ENCODE assay signal across 16 cellular contexts in the genomic region with DNA sequence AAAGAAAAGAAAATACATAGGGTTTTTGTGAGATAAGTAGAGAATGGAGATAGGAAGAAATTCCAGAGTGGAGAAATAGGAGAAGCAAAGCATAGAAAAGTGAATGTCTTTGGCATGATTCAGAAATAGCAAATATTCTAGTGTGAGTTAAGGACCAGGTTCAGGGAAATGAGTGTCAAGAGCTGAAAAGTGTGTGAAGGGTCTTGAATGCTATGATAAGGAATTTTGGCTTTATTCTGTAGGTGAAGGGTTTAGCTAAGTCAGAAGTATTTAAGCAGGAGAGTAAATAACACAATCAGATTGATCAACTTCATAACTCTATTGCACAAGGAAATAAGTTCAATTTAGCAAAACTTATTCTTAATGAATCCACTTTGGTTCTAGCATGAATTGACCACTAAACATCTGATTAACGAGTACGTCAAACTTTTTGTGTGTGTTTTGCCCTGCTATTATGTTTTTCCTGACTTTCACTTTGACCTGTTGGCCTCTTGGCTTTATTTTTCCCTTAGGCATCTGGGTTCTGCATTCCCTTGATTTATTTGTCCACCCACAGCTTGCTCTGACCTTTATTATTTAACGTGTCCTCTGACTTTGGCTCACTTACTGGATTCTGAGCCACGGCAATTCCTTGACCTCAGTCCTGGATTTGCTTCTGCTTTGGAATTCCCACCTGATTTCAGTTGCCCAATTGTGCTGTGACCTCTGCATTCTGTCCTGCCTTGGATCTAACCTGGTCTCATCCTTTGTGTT. TPM values are rescaled to one million over a fixed set of nuclear protein-coding genes. Genes with fewer than 3 reads are reported as not detected.
DNase-seq lines count a peak whose midpoint lies in the region; ATAC-seq, FAIRE-seq and TF ChIP-seq lines count a peak whose summit lies in the region.
"Had no signal": no experiment of that assay in that cellular context is flagged by ENCODE, and none has a peak within 500 bp of the region (broad histone marks: within the 10 kb centered on the region; RNA-seq: fewer than 3 reads in every experiment).

No MANE protein-coding gene starts in this region.

- peak overlapping the region; percentile 90 for H3K4me2 ChIP-seq in OCI-LY3 (ENCODE audit: low read length)
- H3K4me2 ChIP-seq in keratinocyte (ENCODE audit: control insufficient read depth, extremely low read depth, insufficient read depth, low read depth, low read length), result peak overlapping the region; percentile 61

- peaks cover 11% of the 10 kb centered on the region for H3K4me1 ChIP-seq in OCI-LY3 (ENCODE audit: low read length)
- peaks cover 3% of the 10 kb centered on the region for H3K4me1 ChIP-seq in keratinocyte (ENCODE audit: control insufficient read depth, extremely low read depth, insufficient read depth, low read length)
- H3K4me1 ChIP-seq in psoas muscle, result no peaks in the 10 kb centered on the region
- H3K4me1 ChIP-seq: right atrium auricular region, transverse colon had no signal

- dilution Hi-C loops in keratinocyte (cut with MboI; ENCODE audit: extremely low pct_ligation_motif_present, low sequenced_read_pairs), result no loop called here

- H3K27me3 Mint-ChIP-seq in CD14-positive monocyte (ENCODE audit: low read depth in 3 of 3), result peaks cover 14 to 20% (median 16%) of the 10 kb centered on the region in 3 donors
- peaks cover 29 to 67% of the 10 kb centered on the region in 2 donors for H3K27me3 Mint-ChIP-seq in effector memory CD8-positive, alpha-beta T cell

- no peaks in the 10 kb centered on the region for H3K9me1 ChIP-seq in keratinocyte (ENCODE audit: control insufficient read depth, extremely low read depth, insufficient read depth, low read length)

- H4K20me1 ChIP-seq in OCI-LY3 (ENCODE audit: insufficient read depth, low read length) (no peaks in the 10 kb centered on the region), keratinocyte (ENCODE audit: control insufficient read depth, extremely low read depth, insufficient read depth, low read length) (no peaks in the 10 kb centered on the region)

- peaks cover 0 to 6% (median 0%) of the 10 kb centered on the region in 7 donors for H3K9me3 Mint-ChIP-seq in CD14-positive monocyte
- H3K9me3 Mint-ChIP-seq in effector memory CD8-positive, alpha-beta T cell, result no peaks in the 10 kb centered on the region
- H3K9me3 Mint-ChIP-seq: CD8-positive, alpha-beta T cell; natural killer cell; T-helper 2 cell treated with Interferon-gamma antibody and Interleukin-4, amounts not matched to agents 5 μg/mL and 100 μg/mL, for 36 hours had no signal

- TF ChIP-seq CTCF in CD14-positive monocyte (IDR thresholded peaks at IDR 0.05) (no peak), OCI-LY3 (IDR thresholded peaks at IDR 0.05; ENCODE audit: low read depth, low read length) (no peak), keratinocyte (optimal IDR thresholded peaks at IDR 0.05 in 1 of 3, IDR thresholded peaks at IDR 0.05 in 1 of 3, conservative IDR thresholded peaks at IDR 0.05 in 1 of 3; ENCODE audit: extremely low read depth in 1 of 3, insufficient read depth in 2 of 3, low read length in 3 of 3) (no peak), psoas muscle (IDR thresholded peaks at IDR 0.05) (no peak)

- H3K27me3 ChIP-seq in OCI-LY3 (ENCODE audit: low read depth, low read length) (peaks cover 15% of the 10 kb centered on the region), keratinocyte (ENCODE audit: control insufficient read depth, extremely low read depth, insufficient read depth, low read length) (no peaks in the 10 kb centered on the region), psoas muscle (ENCODE audit: insufficient read depth in 3 of 3, low read length in 2 of 3) (peaks cover 0 to 5% (median under 1%) of the 10 kb centered on the region in 3 donors)
- H3K27me3 ChIP-seq: right atrium auricular region had no signal

- peaks cover 21% of the 10 kb centered on the region for H3K4me1 Mint-ChIP-seq in CD14-positive monocyte
- H3K4me1 Mint-ChIP-seq in effector memory CD8-positive, alpha-beta T cell (ENCODE audit: low read depth in 2 of 2), result peaks cover 0 to 4% of the 10 kb centered on the region in 2 donors
- H3K4me1 Mint-ChIP-seq: activated CD4-positive, alpha-beta T cell treated with anti-CD3 and anti-CD28 coated beads for 36 hours had no signal

- no peaks in the 10 kb centered on the region for H3K36me3 ChIP-seq in OCI-LY3 (replicated peaks; ENCODE audit: low read depth, low read length)
- H3K36me3 ChIP-seq in keratinocyte (ENCODE audit: control insufficient read depth in 2 of 2, extremely low read depth in 1 of 2, insufficient read depth in 2 of 2, low read length in 2 of 2), result no peaks in the 10 kb centered on the region
- no peaks in the 10 kb centered on the region for H3K36me3 ChIP-seq in psoas muscle (ENCODE audit: insufficient read depth in 1 of 2, low read depth in 1 of 2)
- H3K36me3 ChIP-seq: right atrium auricular region, transverse colon had no signal

- peak in 3 of 4 donors; percentile 9 to 22 (median 22) for ATAC-seq in psoas muscle
- ATAC-seq in effector memory CD8-positive, alpha-beta T cell (replicated peaks), result no peak

- 49 to 59% (median 52%) methylated on average over 4 of the region's 4 CpGs for WGBS in psoas muscle, 3 donors

- no peaks in the 10 kb centered on the region for H3K36me3 Mint-ChIP-seq in CD14-positive monocyte
- peaks cover 3% of the 10 kb centered on the region for H3K36me3 Mint-ChIP-seq in effector memory CD8-positive, alpha-beta T cell (ENCODE audit: insufficient read depth)
- H3K36me3 Mint-ChIP-seq: CD8-positive, alpha-beta T cell; natural killer cell had no signal

- H3K9ac ChIP-seq in OCI-LY3 (ENCODE audit: low read length) (peak overlapping the region; percentile 38; the same call in 1 of the 2 replicates), keratinocyte (ENCODE audit: control insufficient read depth, extremely low read depth, insufficient read depth, low read length) (no peak overlapping the region)

- H3K4me3 ChIP-seq in OCI-LY3 (ENCODE audit: low read length) (peak overlapping the region; percentile 76), keratinocyte (ENCODE audit: control insufficient read depth in 2 of 3, extremely low read depth in 1 of 3, insufficient read depth in 2 of 3, low read depth in 1 of 3, low read length in 3 of 3) (no peak overlapping the region), psoas muscle (peak overlapping the region; percentile 62)
- H3K4me3 ChIP-seq: right atrium auricular region, transverse colon had no signal

- DNase-seq in CD14-positive monocyte (ENCODE audit: low spot score) (no peak), keratinocyte (ENCODE audit: low read depth, low spot score) (no peak), psoas muscle (no peak), SIG-M5 (lab: John Stamatoyannopoulos, UW) (no peak), head of caudate nucleus (no peak), anterior cingulate cortex (lab: John Stamatoyannopoulos, UW) (no peak)
- no peak for DNase-seq in effector memory CD8-positive, alpha-beta T cell
- DNase-seq: activated CD8-positive, alpha-beta memory T cell treated with anti-CD3 and anti-CD28 coated beads, Interleukin-2, amount 50 U/mL, for 48 hours; natural killer cell had no signal

- H3K27ac ChIP-seq in OCI-LY3 (ENCODE audit: low read length), result no peak overlapping the region
- H3K27ac ChIP-seq in keratinocyte (ENCODE audit: control insufficient read depth, insufficient read depth, low read length), result no peak overlapping the region
- peak overlapping the region; percentile 67 for H3K27ac ChIP-seq in psoas muscle
- H3K27ac ChIP-seq: right atrium auricular region, transverse colon had no signal

- no peaks in the 10 kb centered on the region for H3K79me2 ChIP-seq in OCI-LY3 (ENCODE audit: low read length)
- no peaks in the 10 kb centered on the region for H3K79me2 ChIP-seq in keratinocyte (ENCODE audit: control insufficient read depth, insufficient read depth, low read length)

- intact Hi-C loops in CD14-positive monocyte (cut with micrococcal nuclease), result no loop called here
- intact Hi-C loops in psoas muscle (cut with DNase I), result loop anchor here in 1 of 2 donors (10.0 kb wide), 1 partner anchor 169 kb away; a partner anchor contains a TSS
- intact Hi-C loops in head of caudate nucleus (cut with DNase I), result no loop called here

- no peak for FAIRE-seq in keratinocyte (lab: Jason Lieb, UNC)
- FAIRE-seq: bronchial epithelial cell had no signal

- peak overlapping the region; percentile 59 to 75 for H3K4me3 Mint-ChIP-seq in CD14-positive monocyte
- no peak overlapping the region for H3K4me3 Mint-ChIP-seq in effector memory CD8-positive, alpha-beta T cell
- H3K4me3 Mint-ChIP-seq: activated CD4-positive, alpha-beta T cell treated with anti-CD3 and anti-CD28 coated beads for 36 hours; CD8-positive, alpha-beta T cell; T-helper 2 cell treated with Interferon-gamma antibody and Interleukin-4, amounts not matched to agents 5 μg/mL and 100 μg/mL, for 36 hours had no signal

- peak overlapping the region; percentile 100 for H2AFZ ChIP-seq in OCI-LY3 (ENCODE audit: low read depth, low read length)
- peak overlapping the region; percentile 85 for H2AFZ ChIP-seq in keratinocyte (ENCODE audit: control insufficient read depth, low read length)

- H3K9me3 ChIP-seq in OCI-LY3 (ENCODE audit: insufficient read depth, low read length), result no peaks in the 10 kb centered on the region
- H3K9me3 ChIP-seq in keratinocyte (ENCODE audit: control insufficient read depth, low read depth, low read length), result no peaks in the 10 kb centered on the region
- no peaks in the 10 kb centered on the region for H3K9me3 ChIP-seq in psoas muscle
- H3K9me3 ChIP-seq: right atrium auricular region, transverse colon had no signal

- H3K27ac Mint-ChIP-seq in CD14-positive monocyte, result peak overlapping the region; percentile 12 to 91 (median 84)
- no peak overlapping the region for H3K27ac Mint-ChIP-seq in effector memory CD8-positive, alpha-beta T cell
- H3K27ac Mint-ChIP-seq: activated CD4-positive, alpha-beta T cell treated with anti-CD3 and anti-CD28 coated beads for 36 hours; CD8-positive, alpha-beta T cell; natural killer cell; T-helper 2 cell treated with Interferon-gamma antibody and Interleukin-4, amounts not matched to agents 5 μg/mL and 100 μg/mL, for 36 hours had no signal

RNA-seq across cellular contexts. Expression of a gene that starts 11.9 kb away (rescaled TPM):
- 10 to 100 TPM; 55.7 to 57.7 TPM for polyA plus RNA-seq in CD14-positive monocyte
- polyA plus RNA-seq in keratinocyte, result 21.0 to 35.9 TPM (median 34.2 TPM) in 3 replicates
- polyA plus RNA-seq in keratinocyte (2011; ENCODE audit: low read depth), result 2.5 TPM
- polyA plus RNA-seq in keratinocyte (2011; cell fraction: cytosol; rRNA removed), result 25.2 and 37.1 TPM in 2 replicates
- 33.4 and 33.7 TPM in 2 replicates for polyA plus RNA-seq in keratinocyte (2011; cell fraction: nucleus; rRNA removed)
- polyA plus RNA-seq in keratinocyte (2012; ENCODE audit: low replicate concordance), result 16.1 and 19.3 TPM in 2 replicates
- polyA minus RNA-seq in keratinocyte, result 8.3 to 15.7 TPM (median 8.7 TPM) in 3 replicates
- polyA minus RNA-seq in keratinocyte (2011; cell fraction: cytosol; rRNA and poly(A)+ RNA removed), result 6.7 TPM
- 6.2 and 8.6 TPM in 2 replicates for polyA minus RNA-seq in keratinocyte (2011; cell fraction: nucleus; rRNA and poly(A)+ RNA removed)
- 10 to 100 TPM in 1 of 4 donors, 1 to 10 TPM in 3; 4.9 to 12.1 (median 5.9) TPM for total RNA-seq in psoas muscle
- polyA plus RNA-seq in psoas muscle, result 10 to 100 TPM; 13.6 to 30.3 (median 18.4) TPM

RNA-seq across cellular contexts. Expression of a gene that starts 41.2 kb away (rescaled TPM):
- polyA plus RNA-seq in CD14-positive monocyte (not detected), keratinocyte (0.03 to 0.05 TPM (median 0.03 TPM) in 3 replicates), psoas muscle (1 to 10 TPM; 1.8 to 8.8 (median 4.1) TPM)
- 0.06 TPM for polyA plus RNA-seq in keratinocyte (2011; ENCODE audit: low read depth)
- polyA plus RNA-seq in keratinocyte (2011; cell fraction: cytosol; rRNA removed), result 0.01 and 0.06 TPM in 2 replicates
- polyA plus RNA-seq in keratinocyte (2011; cell fraction: nucleus; rRNA removed), result 0.04 TPM in 2 replicates
- 0.03 and 0.32 TPM in 2 replicates for polyA plus RNA-seq in keratinocyte (2012; ENCODE audit: low replicate concordance)
- 0.07 TPM in 1 of 3 replicates, not detected in the others for polyA minus RNA-seq in keratinocyte
- not detected for polyA minus RNA-seq in keratinocyte (2011; cell fraction: cytosol; rRNA and poly(A)+ RNA removed)
- polyA minus RNA-seq in keratinocyte (2011; cell fraction: nucleus; rRNA and poly(A)+ RNA removed), result not detected in 2 replicates
- 10 to 100 TPM; 14.5 to 30.5 (median 26.4) TPM for total RNA-seq in psoas muscle
- total RNA-seq: activated CD4-positive, alpha-beta T cell treated with anti-CD3 and anti-CD28 coated beads for 36 hours; bronchial epithelial cell; CD8-positive, alpha-beta T cell; natural killer cell had no signal

Comparison
In these comparisons a context has a peak if more than half of its experiments do, and no peak if none do; other contexts are left out.
1. H3K27ac Mint-ChIP-seq: peak in CD14-positive monocyte (7 of 7); none in effector memory CD8-positive, alpha-beta T cell (0 of 2).
2. H3K4me3 Mint-ChIP-seq: peak in CD14-positive monocyte (2 of 2); none in effector memory CD8-positive, alpha-beta T cell (0 of 2).
3. H3K4me3 ChIP-seq: peak in OCI-LY3 (single experiment) and psoas muscle (single experiment); none in keratinocyte (0 of 3).